Comparison of ENCODE assay signal across 8 cellular contexts in genomic region chr1:66925944-66926343, GRCh38. TPM values are rescaled to one million over a fixed set of nuclear protein-coding genes. Genes with fewer than 3 reads are reported as not detected.
DNase-seq lines count a peak whose midpoint lies in the region; ATAC-seq and TF ChIP-seq lines count a peak whose summit lies in the region.

No MANE protein-coding gene starts in this region.

- peak overlapping the region; percentile 94 to 96 for H3K27ac Mint-ChIP-seq in T-cell

- intact Hi-C loops in Right ventricle myocardium inferior (cut with DNase I), result loop anchor here (5.0 to 10.0 kb wide), 4 partner anchors 126 to 509 kb away; partner anchors contain the start of genes SERBP1 and SLC35D1

- no peak for DNase-seq in right atrium auricular region (ENCODE audit: low spot score)
- no peak for DNase-seq in Right ventricle myocardium inferior (ENCODE audit: missing footprints)
- no peak for DNase-seq in T-cell
- no peak for DNase-seq in fibroblast of mammary gland (ENCODE audit: low read depth)
- no peak for DNase-seq in midbrain (lab: John Stamatoyannopoulos, UW)
- no peak for DNase-seq in activated CD4-positive, alpha-beta T cell treated with anti-CD3 and anti-CD28 coated beads for 1 hour

- H3K4me1 Mint-ChIP-seq in T-cell, result peaks cover 53 to 56% (median 54%) of the 10 kb centered on the region in 3 donors

- POLR2A ChIA-PET in T-cell (lab: Charles Lee), result no interaction called here

- CTCF ChIA-PET in T-cell (lab: Charles Lee), result interaction anchor here (0.6 to 0.7 kb wide), 2 partner anchors 164 to 222 kb away, joined by 3 read pairs; no protein-coding TSS in a partner anchor

- H3K27me3 ChIP-seq in right atrium auricular region (no peaks in the 10 kb centered on the region), rectal smooth muscle tissue (ENCODE audit: control insufficient read depth, insufficient read depth, low read length) (no peaks in the 10 kb centered on the region)

- peak overlapping the region; percentile 70 for H3K9ac ChIP-seq in rectal smooth muscle tissue (ENCODE audit: low read length)

- no peak for TF ChIP-seq CTCF in right atrium auricular region (IDR thresholded peaks at IDR 0.05)
- TF ChIP-seq CTCF in fibroblast of mammary gland (conservative IDR thresholded peaks at IDR 0.05; ENCODE audit: control insufficient read depth, insufficient read depth, low read depth, low read length), result no peak

- H3K4me1 ChIP-seq in right atrium auricular region (peaks cover 0 to 38% of the 10 kb centered on the region in 2 donors), rectal smooth muscle tissue (ENCODE audit: control insufficient read depth, insufficient read depth, low read length) (peaks cover 12% of the 10 kb centered on the region)

- H3K4me3 ChIP-seq in right atrium auricular region (peak overlapping the region; percentile 79 to 92), fibroblast of mammary gland (ENCODE audit: control insufficient read depth, low read depth, low read length) (peak overlapping the region; percentile 82), rectal smooth muscle tissue (ENCODE audit: low read length) (peak overlapping the region; percentile 95)

- ATAC-seq in Right ventricle myocardium inferior, result no peak
- no peak for ATAC-seq in T-cell (replicated peaks in 1 of 4)
- no peak for ATAC-seq in GM21381 (IDR thresholded peaks at IDR 0.05; ENCODE audit: unreplicated experiment)

- peaks cover 3% of the 10 kb centered on the region for H3K36me3 Mint-ChIP-seq in T-cell

- H3K9me3 ChIP-seq in right atrium auricular region, result no peaks in the 10 kb centered on the region

- H3K36me3 ChIP-seq in right atrium auricular region (no peaks in the 10 kb centered on the region), rectal smooth muscle tissue (ENCODE audit: control insufficient read depth, insufficient read depth, low read length) (no peaks in the 10 kb centered on the region)

- H3K4me3 Mint-ChIP-seq in T-cell, result peak overlapping the region; percentile 94 to 96 (median 94)

- peak overlapping the region; percentile 96 to 97 for H3K27ac ChIP-seq in right atrium auricular region
- peak overlapping the region; percentile 80 for H3K27ac ChIP-seq in rectal smooth muscle tissue (ENCODE audit: low read depth, low read length)

- no peaks in the 10 kb centered on the region for H3K9me3 Mint-ChIP-seq in T-cell

- H3K27me3 Mint-ChIP-seq in T-cell, result no peaks in the 10 kb centered on the region

RNA-seq across cellular contexts. Expression of gene MIER1, which starts 1.2 kb away (rescaled TPM):
- total RNA-seq in right atrium auricular region (10 to 100 TPM; 18.2 to 18.4 TPM), Right ventricle myocardium inferior (18.4 TPM), T-cell (10 to 100 TPM; 55.3 to 77.1 (median 58.1) TPM)

RNA-seq across cellular contexts. Expression of gene DNAI4, which starts 1.3 kb away (rescaled TPM):
- total RNA-seq in right atrium auricular region (10 to 100 TPM in 1 of 2 donors, 1 to 10 TPM in 1; 6.9 to 10.3 TPM), Right ventricle myocardium inferior (14.3 TPM), T-cell (10 to 100 TPM in 1 of 5 donors, 1 to 10 TPM in 4; 5.6 to 11.7 (median 7.7) TPM)
